ENCODE assay signal across 24 cellular contexts in genomic region chr1:55698136-55698535, GRCh38.
"Had no signal": no experiment of that assay in that cellular context is flagged by ENCODE, and none has a peak within 500 bp of the region (broad histone marks: within the 10 kb centered on the region; RNA-seq: fewer than 3 reads in every experiment).

No MANE protein-coding gene starts in this region.

- DNase-seq: Kasumi-1; MM.1S; NCI-H1092; NCI-H1436; NCI-H187; NCI-H2029; NCI-H2081 treated with DMSO at 0.1 percent for 48 hours; NCI-H2171; NCI-H226; NCI-H446; NCI-H510A; NCI-H524 treated with DMSO at 0.1 percent for 48 hours; NCI-H69; NCI-H774; NK-92 treated with Interleukin-12 subunit alpha and Interleukin-12 subunit beta, amount 100 ng/mL, for 24 hours; PC-3; SHP77; SK-N-SH; SW 1271 had no signal

- H3K4me2 ChIP-seq: KMS-11, SK-N-SH had no signal

- H3K4me3 ChIP-seq: K562 had no signal

- H3K9me3 ChIP-seq: SK-N-SH had no signal

- H3K27ac ChIP-seq: KMS-11, RWPE1 had no signal

- ATAC-seq: HepG2, K562, Panc1, PC-3 had no signal

- H3K9ac ChIP-seq: KMS-11, SK-N-SH had no signal
